In the genomic region with DNA sequence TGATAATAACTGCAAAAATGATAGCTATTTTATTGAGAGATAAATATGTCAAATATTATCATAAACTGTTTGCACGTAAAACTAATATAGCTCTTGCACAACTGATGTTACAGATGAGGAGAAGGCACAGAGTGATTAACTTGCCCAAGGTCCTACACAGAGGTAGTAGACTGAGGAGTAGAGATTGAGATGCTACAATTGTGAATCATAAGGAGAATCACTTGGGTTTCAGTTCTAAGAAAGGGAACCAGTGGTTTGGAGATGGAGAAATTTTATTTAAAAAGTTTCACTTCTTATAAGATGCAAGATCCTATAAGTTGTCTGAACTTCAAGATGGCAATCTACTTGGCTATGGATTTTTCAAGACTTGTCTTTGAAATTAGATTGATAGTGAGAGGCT, we compare ENCODE assay signal across 19 cellular contexts.
"Had no signal": no experiment of that assay in that cellular context is flagged by ENCODE, and none has a peak within 500 bp of the region (broad histone marks: within the 10 kb centered on the region; RNA-seq: fewer than 3 reads in every experiment).

No MANE protein-coding gene starts in this region.

- H3K4me3 ChIP-seq: dorsolateral prefrontal cortex, left ventricle myocardium inferior, lower lobe of right lung, ovary, right atrium auricular region, sigmoid colon, skin epidermis, suprapubic skin, tibial artery, upper lobe of left lung, vagina had no signal

- H3K27me3 ChIP-seq: dorsolateral prefrontal cortex, ovary, right atrium auricular region, sigmoid colon, suprapubic skin, tibial artery, upper lobe of left lung, vagina had no signal

- H3K36me3 ChIP-seq: left ventricle myocardium inferior, lower lobe of right lung, ovary, right atrium auricular region, sigmoid colon, suprapubic skin, tibial artery, upper lobe of left lung, vagina had no signal

- DNase-seq: cortex of kidney; dorsolateral prefrontal cortex; effector CD8-positive, alpha-beta T cell; glutamatergic neuron; islet precursor cell; left ventricle myocardium inferior; lower lobe of right lung; natural killer cell; ovary; sigmoid colon; stimulated activated CD4-positive, alpha-beta T cell treated with anti-CD3 and anti-CD28 coated beads, Interleukin-12 subunit alpha, Interleukin-12 subunit beta, amount 100 ng/mL, for 4 hours; stimulated activated naive CD8-positive, alpha-beta T cell treated with anti-CD3 and anti-CD28 coated beads, Interleukin-15, Interleukin-2, amounts not matched to agents 100 U/mL and 50 U/mL, for 24 hours; tibial artery; upper lobe of left lung had no signal

- H3K9me3 ChIP-seq: left ventricle myocardium inferior, lower lobe of right lung, ovary, right atrium auricular region, sigmoid colon, suprapubic skin, tibial artery, upper lobe of left lung, vagina had no signal

- H3K27ac ChIP-seq: dorsolateral prefrontal cortex, left ventricle myocardium inferior, lower lobe of right lung, ovary, right atrium auricular region, sigmoid colon, skin epidermis, suprapubic skin, tibial artery, upper lobe of left lung, vagina had no signal

- ATAC-seq: lower lobe of right lung; natural killer cell; stimulated activated naive CD8-positive, alpha-beta T cell treated with anti-CD3 and anti-CD28 coated beads, Interleukin-15, Interleukin-2, amounts not matched to agents 100 U/mL and 50 U/mL, for 24 hours had no signal

- FAIRE-seq: frontal cortex had no signal

- H3K4me1 ChIP-seq: left ventricle myocardium inferior, lower lobe of right lung, right atrium auricular region, sigmoid colon, suprapubic skin, tibial artery, upper lobe of left lung, vagina had no signal
